1 cellular context compared by ENCODE assay signal in the genomic region with DNA sequence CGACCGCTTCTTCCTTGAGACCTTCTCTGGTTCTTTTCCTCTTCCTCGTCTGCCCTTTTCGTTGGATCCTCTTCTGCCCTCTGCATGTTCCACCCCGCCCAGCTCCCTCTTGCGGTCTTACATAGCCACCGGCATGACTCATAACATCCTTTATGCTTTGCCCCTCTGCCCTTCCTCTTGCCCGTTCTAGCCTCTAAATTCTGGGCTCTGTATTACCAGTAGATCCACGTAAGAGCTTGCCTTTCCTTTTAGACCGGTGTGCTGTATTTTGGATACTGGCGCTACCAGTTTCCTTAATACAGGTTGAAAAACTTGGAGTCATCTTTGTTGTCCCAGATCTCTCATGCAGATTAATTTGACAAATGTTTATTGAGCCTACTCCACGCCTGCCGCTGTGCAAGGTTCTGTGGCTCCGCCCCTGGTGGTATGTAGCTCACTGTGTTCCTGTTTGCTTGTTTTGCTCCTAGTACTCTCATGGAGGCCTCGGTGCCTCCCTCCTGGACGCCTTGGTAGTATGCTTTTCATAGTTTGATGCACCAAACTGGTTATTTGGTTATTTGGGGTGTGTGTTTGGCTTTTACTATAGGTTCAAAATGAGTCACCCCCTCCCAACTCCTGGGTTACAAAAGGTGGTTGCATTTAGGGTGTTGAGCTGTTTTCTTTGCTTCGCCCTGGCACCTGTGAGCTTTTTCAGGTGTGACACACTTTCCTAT.
TF ChIP-seq lines count a peak whose summit lies in the region.

No MANE protein-coding gene starts in this region.

TF ChIP-seq in SK-N-SH treated with all-trans-retinoic acid at 6 μM for 48 hours, 23 proteins besides CTCF, POLR2A, EP300 and RAD21 (continued from another document):
- TF ChIP-seq ZNF565 (CRISPR knock-in tag; conservative IDR thresholded peaks at IDR 0.05; ENCODE audit: low read depth) (no peak), ARNTL (CRISPR knock-in tag; IDR thresholded peaks at IDR 0.05; ENCODE audit: borderline replicate concordance, low read depth) (no peak), BACH2 (CRISPR knock-in tag; IDR thresholded peaks at IDR 0.05; ENCODE audit: borderline replicate concordance) (no peak)
